ENCODE assay signal across 8 cellular contexts in the genomic region with DNA sequence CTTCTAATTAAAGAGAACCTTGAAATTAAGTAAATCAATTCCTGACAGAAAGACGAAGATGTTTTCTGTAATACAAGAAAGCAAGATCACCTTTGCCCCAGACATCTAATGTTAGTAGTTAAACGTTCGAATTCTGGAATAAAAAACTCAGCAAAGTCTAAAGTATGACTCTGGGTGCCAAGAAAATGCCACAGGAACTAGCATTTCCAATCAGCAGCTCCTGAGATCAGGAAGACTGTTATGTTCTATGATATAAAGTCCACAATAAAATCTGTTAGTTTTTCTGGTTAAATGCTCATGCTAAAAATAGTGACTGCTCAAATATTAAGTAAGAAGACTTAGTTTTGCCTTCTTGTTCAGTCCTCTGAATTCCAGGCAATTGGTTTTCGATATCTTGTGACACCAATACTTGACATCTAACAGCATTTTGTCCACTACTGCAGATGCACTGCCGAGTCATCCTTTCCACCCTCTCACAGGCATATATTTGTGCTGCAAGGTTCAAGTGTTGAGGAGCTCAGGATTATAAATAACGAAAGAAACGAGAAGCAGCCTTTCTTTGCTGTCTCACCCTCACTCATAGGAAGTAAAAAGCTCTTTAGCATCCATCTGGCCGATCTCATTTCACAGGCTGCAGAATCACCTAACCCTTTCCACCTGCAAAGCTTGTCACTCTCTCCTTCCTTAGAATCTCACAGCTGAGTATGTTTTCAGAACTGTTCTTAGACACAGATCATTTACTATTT. TPM values are rescaled to one million over a fixed set of nuclear protein-coding genes. Genes with fewer than 3 reads are reported as not detected.
DNase-seq lines count a peak whose midpoint lies in the region; ATAC-seq and TF ChIP-seq lines count a peak whose summit lies in the region.

No MANE protein-coding gene starts in this region.

- H3K4me3 Mint-ChIP-seq in activated B cell treated with CpG ODN at 0.5 μM for 24 hours: peak overlapping the region; percentile 16
- H3K4me3 Mint-ChIP-seq in type B pancreatic cell: peak overlapping the region; percentile 65

- CTCF ChIA-PET in activated B cell treated with CpG ODN at 0.5 μM for 24 hours (lab: Charles Lee): interaction anchor here (1.2 to 1.4 kb wide), 4 partner anchors 25 to 207 kb away, joined by 3 to 5 read pairs (median 4); no protein-coding TSS in a partner anchor

- POLR2A ChIA-PET in activated B cell treated with CpG ODN at 0.5 μM for 24 hours (lab: Charles Lee): interaction anchor here (0.8 kb wide), 1 partner anchor 32 kb away, joined by 3 read pairs; the partner anchor contains the start of gene SSH1

- H3K9me3 Mint-ChIP-seq in activated B cell treated with CpG ODN at 0.5 μM for 24 hours (no peaks in the 10 kb centered on the region), type B pancreatic cell (no peaks in the 10 kb centered on the region)

- peak; percentile 48 for ATAC-seq in GM21447 (IDR thresholded peaks at IDR 0.05; ENCODE audit: unreplicated experiment)
- ATAC-seq in activated B cell treated with CpG ODN at 0.5 μM for 24 hours (ENCODE audit: low read depth): no peak
- ATAC-seq in GM18858 (IDR thresholded peaks at IDR 0.05; ENCODE audit: unreplicated experiment): no peak

- H3K27ac Mint-ChIP-seq in activated B cell treated with CpG ODN at 0.5 μM for 24 hours (peak overlapping the region; percentile 20), type B pancreatic cell (peak overlapping the region; percentile 70)

- no peaks in the 10 kb centered on the region for H3K27me3 Mint-ChIP-seq in activated B cell treated with CpG ODN at 0.5 μM for 24 hours
- no peaks in the 10 kb centered on the region for H3K27me3 Mint-ChIP-seq in type B pancreatic cell

- peak overlapping the region; percentile 39 for H3K27ac ChIP-seq in layer of hippocampus (ENCODE audit: low read depth, low read length)

- peaks cover 38% of the 10 kb centered on the region for H3K36me3 Mint-ChIP-seq in activated B cell treated with CpG ODN at 0.5 μM for 24 hours (ENCODE audit: low read depth)
- peaks cover 32% of the 10 kb centered on the region for H3K36me3 Mint-ChIP-seq in type B pancreatic cell

- peak; percentile 55 for DNase-seq in ACHN
- no peak for DNase-seq in activated B cell treated with CpG ODN at 0.5 μM for 24 hours
- no peak for DNase-seq in type B pancreatic cell (ENCODE audit: extremely low spot score, unreplicated experiment)
- no peak for DNase-seq in KG1 (lab: John Stamatoyannopoulos, UW)
- no peak for DNase-seq in activated gamma-delta T cell (lab: John Stamatoyannopoulos, UW)

- H3K27me3 ChIP-seq in layer of hippocampus (ENCODE audit: control insufficient read depth, insufficient read depth, low read length): no peaks in the 10 kb centered on the region

- TF ChIP-seq CTCF in activated B cell treated with CpG ODN at 0.5 μM for 24 hours (IDR thresholded peaks at IDR 0.05) (no peak), type B pancreatic cell (conservative IDR thresholded peaks at IDR 0.05) (no peak)

- in situ Hi-C loops in ACHN (cut with HindIII; ENCODE audit: low pct_ligation_motif_present, low pct_unique_long_range_greater_than_20kb, low sequenced_read_pairs): no loop called here

- H3K4me1 Mint-ChIP-seq in activated B cell treated with CpG ODN at 0.5 μM for 24 hours: peaks cover 53% of the 10 kb centered on the region
- peaks cover 62% of the 10 kb centered on the region for H3K4me1 Mint-ChIP-seq in type B pancreatic cell (ENCODE audit: unreplicated experiment)

- intact Hi-C loops in activated B cell treated with CpG ODN at 0.5 μM for 24 hours (cut with micrococcal nuclease): loop anchor here (2.0 kb wide), 1 partner anchor 13 kb away; no protein-coding TSS in a partner anchor

RNA-seq across cellular contexts. Expression of gene SSH1, which starts 32.0 kb away (rescaled TPM):
- total RNA-seq in activated B cell treated with CpG ODN at 0.5 μM for 24 hours (19.8 and 21.4 TPM in 2 replicates), type B pancreatic cell (ENCODE audit: low replicate concordance) (32.2 and 33.7 TPM in 2 replicates)

RNA-seq across cellular contexts. Expression of gene DAO, which starts 54.5 kb away (rescaled TPM):
- not detected in 2 replicates for total RNA-seq in activated B cell treated with CpG ODN at 0.5 μM for 24 hours
- total RNA-seq in type B pancreatic cell (ENCODE audit: low replicate concordance): not detected in 2 replicates
